12 cellular contexts compared by ENCODE assay signal in genomic region chr15:62075595-62076279, GRCh38. TPM values are rescaled to one million over a fixed set of nuclear protein-coding genes. Genes with fewer than 3 reads are reported as not detected.
A peak's percentile ranks its signal among the peaks of the same experiment; 100 is the strongest.
DNase-seq lines count a peak whose midpoint lies in the region; ATAC-seq and TF ChIP-seq lines count a peak whose summit lies in the region.
"Had no signal": no experiment of that assay in that cellular context is flagged by ENCODE, and none has a peak within 500 bp of the region (broad histone marks: within the 10 kb centered on the region; RNA-seq: fewer than 3 reads in every experiment).

No MANE protein-coding gene starts in this region.

- DNase-seq in GM23248: peak; percentile 45
- peak; percentile 80 for DNase-seq in NCI-H2107 treated with DMSO at 0.1 percent for 48 hours (lab: John Stamatoyannopoulos, UW; ENCODE audit: unreplicated experiment)
- peak; percentile 69 to 74 for DNase-seq in breast epithelium (ENCODE audit: low spot score in 2 of 2)
- DNase-seq in psoas muscle: peak in 1 of 2 donors; percentile 56
- DNase-seq in glutamatergic neuron: no peak
- DNase-seq in stimulated activated CD4-positive, alpha-beta T cell treated with anti-CD3 and anti-CD28 coated beads, Interleukin-4, amount 100 ng/mL, for 24 hours: no peak
- DNase-seq in H7: no peak
- DNase-seq: cortex of kidney; DND-41; naive thymus-derived CD4-positive, alpha-beta T cell; NCI-H2081 treated with DMSO at 0.1 percent for 48 hours had no signal

- H3K27me3 ChIP-seq in GM23248 (replicated peaks; ENCODE audit: insufficient read depth) (no peaks in the 10 kb centered on the region), breast epithelium (no peaks in the 10 kb centered on the region), psoas muscle (ENCODE audit: insufficient read depth in 3 of 3, low read length in 2 of 3) (peaks cover 0 to 3% (median 0%) of the 10 kb centered on the region in 3 donors), H7 (ENCODE audit: control insufficient read depth, insufficient read depth, low read length) (no peaks in the 10 kb centered on the region)

- no peak overlapping the region for H3K9ac ChIP-seq in GM23248

- in situ Hi-C loops in GM23248 (cut with MboI): no loop called here

- no peak for TF ChIP-seq POLR2A in breast epithelium (IDR thresholded peaks at IDR 0.05)

- ATAC-seq in psoas muscle (peak; percentile 81 to 90 (median 84)), HG03139 (IDR thresholded peaks at IDR 0.05; ENCODE audit: unreplicated experiment) (no peak)
- ATAC-seq: naive thymus-derived CD4-positive, alpha-beta T cell had no signal

- H3K9me2 ChIP-seq in GM23248 (ENCODE audit: insufficient read depth): no peaks in the 10 kb centered on the region

- intact Hi-C loops in breast epithelium (cut with DNase I; ENCODE audit: low total_unique reads) (no loop called here), psoas muscle (cut with DNase I) (loop anchor here in 1 of 2 donors (10.0 kb wide), 1 partner anchor 179 kb away; no protein-coding TSS in a partner anchor)

- H3K9me3 ChIP-seq in GM23248 (ENCODE audit: low read depth) (no peaks in the 10 kb centered on the region), breast epithelium (no peaks in the 10 kb centered on the region), psoas muscle (no peaks in the 10 kb centered on the region)

- no peak overlapping the region for H3K4me2 ChIP-seq in GM23248 (ENCODE audit: unreplicated experiment)

- no peak overlapping the region for H2AFZ ChIP-seq in GM23248

- H4K20me1 ChIP-seq in GM23248 (ENCODE audit: insufficient read depth): no peaks in the 10 kb centered on the region

- H3K4me1 ChIP-seq in GM23248 (ENCODE audit: insufficient read depth) (no peaks in the 10 kb centered on the region), breast epithelium (no peaks in the 10 kb centered on the region), psoas muscle (no peaks in the 10 kb centered on the region)

- no peaks in the 10 kb centered on the region for H3F3A ChIP-seq in GM23248 (ENCODE audit: insufficient read depth)

- no peak overlapping the region for H3K4me3 ChIP-seq in GM23248
- H3K4me3 ChIP-seq in breast epithelium: no peak overlapping the region
- H3K4me3 ChIP-seq in psoas muscle: no peak overlapping the region
- H3K4me3 ChIP-seq in H7 (ENCODE audit: insufficient read depth, low read depth, low read length): no peak overlapping the region

- H3K27me3 Mint-ChIP-seq in glutamatergic neuron (ENCODE audit: unreplicated experiment): peaks cover 2% of the 10 kb centered on the region

- TF ChIP-seq CTCF in breast epithelium (IDR thresholded peaks at IDR 0.05) (no peak), psoas muscle (IDR thresholded peaks at IDR 0.05) (no peak), glutamatergic neuron (IDR thresholded peaks at IDR 0.05; ENCODE audit: partially characterized antibody, unreplicated experiment) (no peak)

- H3K4me3 Mint-ChIP-seq in glutamatergic neuron (ENCODE audit: unreplicated experiment): no peak overlapping the region
- H3K4me3 Mint-ChIP-seq: naive thymus-derived CD4-positive, alpha-beta T cell had no signal

- H3K36me3 ChIP-seq in GM23248 (ENCODE audit: low read depth): no peaks in the 10 kb centered on the region
- H3K36me3 ChIP-seq in breast epithelium: no peaks in the 10 kb centered on the region
- H3K36me3 ChIP-seq in psoas muscle (ENCODE audit: insufficient read depth in 1 of 2, low read depth in 1 of 2): no peaks in the 10 kb centered on the region
- no peaks in the 10 kb centered on the region for H3K36me3 ChIP-seq in H7 (replicated peaks; ENCODE audit: control insufficient read depth, insufficient read depth, low read length)

- 66 to 78% methylated on average over 8 to 9 of the region's 9 CpGs for WGBS in GM23248 (ENCODE audit: low coverage in 1 of 2, low lambda C conversion rate in 2 of 2, missing lambda C conversion rate in 2 of 2), 2 experiments
- 31 to 48% (median 39%) methylated on average over 9 of the region's 9 CpGs for WGBS in psoas muscle, 3 donors

- no peak overlapping the region for H3K27ac Mint-ChIP-seq in glutamatergic neuron (ENCODE audit: unreplicated experiment)
- H3K27ac Mint-ChIP-seq: naive thymus-derived CD4-positive, alpha-beta T cell had no signal

- no peaks in the 10 kb centered on the region for H3K9me3 Mint-ChIP-seq in glutamatergic neuron (ENCODE audit: unreplicated experiment)
- H3K9me3 Mint-ChIP-seq: naive thymus-derived CD4-positive, alpha-beta T cell had no signal

- H3K27ac ChIP-seq in GM23248: no peak overlapping the region
- H3K27ac ChIP-seq in breast epithelium: peak overlapping the region; percentile 48 to 73
- H3K27ac ChIP-seq in psoas muscle: peak overlapping the region; percentile 48

- no peaks in the 10 kb centered on the region for H3K4me1 Mint-ChIP-seq in glutamatergic neuron (ENCODE audit: low read depth, unreplicated experiment)
- H3K4me1 Mint-ChIP-seq: naive thymus-derived CD4-positive, alpha-beta T cell had no signal

- H3K79me2 ChIP-seq in GM23248 (ENCODE audit: insufficient read depth): no peaks in the 10 kb centered on the region

- H3K36me3 Mint-ChIP-seq in glutamatergic neuron (ENCODE audit: unreplicated experiment): no peaks in the 10 kb centered on the region
- H3K36me3 Mint-ChIP-seq: naive thymus-derived CD4-positive, alpha-beta T cell had no signal

RNA-seq across cellular contexts. Expression of gene C2CD4A, which starts 9.0 kb away (rescaled TPM):
- not detected in 2 replicates for total RNA-seq in GM23248 (2014; rRNA removed; shearing (Covaris generic))
- polyA plus RNA-seq in GM23248 (2016; fragmentation: Nextera tagmentation; extraction: Ambion mirVana) (not detected in 2 replicates), psoas muscle (1 to 10 TPM in 1 of 3 donors, under 1 TPM in 2; 0.04 to 6.7 (median 0.19) TPM)
- total RNA-seq in breast epithelium (under 1 TPM in 1 of 3 donors, not detected in 2; 0.66 TPM), psoas muscle (1 to 10 TPM in 1 of 4 donors, under 1 TPM in 3; 0.09 to 2.3 (median 0.45) TPM), glutamatergic neuron (ENCODE audit: unreplicated experiment) (0.20 TPM)
- total RNA-seq in H7 (2014; rRNA removed; shearing (Covaris generic)): not detected in 2 replicates
- total RNA-seq: naive thymus-derived CD4-positive, alpha-beta T cell had no signal
- polyA plus RNA-seq: naive thymus-derived CD4-positive, alpha-beta T cell had no signal

RNA-seq across cellular contexts. Expression of gene VPS13C, which starts 15.5 kb away (rescaled TPM):
- total RNA-seq in GM23248 (2014; rRNA removed; shearing (Covaris generic)): 21.7 and 23.8 TPM in 2 replicates
- polyA plus RNA-seq in GM23248 (2016; fragmentation: Nextera tagmentation; extraction: Ambion mirVana) (8.0 and 8.7 TPM in 2 replicates), psoas muscle (1 to 10 TPM; 7.1 to 9.8 (median 8.0) TPM)
- total RNA-seq in breast epithelium (100 to 1,000 TPM in 2 of 3 donors, 10 to 100 TPM in 1; 94.4 to 140 (median 117) TPM), psoas muscle (10 to 100 TPM; 24.8 to 34.1 (median 30.6) TPM), glutamatergic neuron (ENCODE audit: unreplicated experiment) (93.8 TPM)
- 6.5 and 9.7 TPM in 2 replicates for total RNA-seq in H7 (2014; rRNA removed; shearing (Covaris generic))

Comparison
In these comparisons a context has a peak if more than half of its experiments do, and no peak if none do; other contexts are left out.
1. DNase-seq: peak in GM23248 (single experiment), NCI-H2107 treated with DMSO at 0.1 percent for 48 hours (single experiment) and breast epithelium (2 of 2); none in glutamatergic neuron (single experiment), stimulated activated CD4-positive, alpha-beta T cell treated with anti-CD3 and anti-CD28 coated beads, Interleukin-4, amount 100 ng/mL, for 24 hours (single experiment) and H7 (single experiment).